ENCODE assay signal across 9 cellular contexts in genomic region chr6:43263314-43264178, GRCh38. TPM values are rescaled to one million over a fixed set of nuclear protein-coding genes. Genes with fewer than 3 reads are reported as not detected.
DNase-seq lines count a peak whose midpoint lies in the region; ATAC-seq and TF ChIP-seq lines count a peak whose summit lies in the region.
"Had no signal": no experiment of that assay in that cellular context is flagged by ENCODE, and none has a peak within 500 bp of the region (broad histone marks: within the 10 kb centered on the region; RNA-seq: fewer than 3 reads in every experiment).

No MANE protein-coding gene starts in this region.

- H3K4me1 Mint-ChIP-seq in brain = peaks cover 26% of the 10 kb centered on the region

- no peaks in the 10 kb centered on the region for H3K36me3 ChIP-seq in WERI-Rb-1

- no peak overlapping the region for H3K4me3 ChIP-seq in WERI-Rb-1 (ENCODE audit: low read depth, low read length)

- in situ Hi-C loops in Caki2 (cut with HindIII; ENCODE audit: low pct_unique_long_range_greater_than_20kb, low sequenced_read_pairs) = no loop called here

- DNase-seq in Caki2 (ENCODE audit: low read depth) (peak; percentile 54), MV-4-11 (lab: John Stamatoyannopoulos, UW) (peak; percentile 69), WERI-Rb-1 (peak; percentile 95), iris pigment epithelial cell (ENCODE audit: low read depth) (peak; percentile 60), DMS79 (lab: John Stamatoyannopoulos, UW) (no peak)
- DNase-seq in stimulated activated CD4-positive, alpha-beta T cell treated with anti-CD3 and anti-CD28 coated beads, Interleukin-2, amount 100 ng/mL, for 24 hours = peak; percentile 80 to 83

- H3K27me3 ChIP-seq in WERI-Rb-1 (ENCODE audit: insufficient read depth, low read depth, severe bottlenecking) = no peaks in the 10 kb centered on the region

- peaks cover 5% of the 10 kb centered on the region for H3K27me3 Mint-ChIP-seq in brain

- no peaks in the 10 kb centered on the region for H3K9me3 ChIP-seq in WERI-Rb-1 (ENCODE audit: severe bottlenecking)

- H3K9me3 Mint-ChIP-seq in brain = no peaks in the 10 kb centered on the region

- no peak overlapping the region for H3K4me3 Mint-ChIP-seq in brain

- peak; percentile 100 for TF ChIP-seq CTCF in WERI-Rb-1 (IDR thresholded peaks at IDR 0.05; ENCODE audit: low read depth, low read length)
- TF ChIP-seq CTCF in brain (conservative IDR thresholded peaks at IDR 0.05) = peak; percentile 76 to 79

- no peak overlapping the region for H3K27ac ChIP-seq in WERI-Rb-1

- peak; percentile 75 for ATAC-seq in GM21576 (IDR thresholded peaks at IDR 0.05; ENCODE audit: unreplicated experiment)

- H3K36me3 Mint-ChIP-seq in brain = peaks cover 18% of the 10 kb centered on the region

- peak overlapping the region; percentile 34 to 79 (median 60) for H3K27ac Mint-ChIP-seq in brain

RNA-seq across cellular contexts. Expression of gene TTBK1, which starts 20.3 kb away (rescaled TPM):
- not detected in 2 replicates for total RNA-seq in Caki2 (2014; rRNA removed; shearing (Covaris generic); ENCODE audit: low replicate concordance)
- 37.9 TPM for polyA plus RNA-seq in brain (ENCODE audit: insufficient read depth, low read depth, low replicate concordance)

RNA-seq across cellular contexts. Expression of gene DNPH1, which starts 34.3 kb away (rescaled TPM):
- 187 and 194 TPM in 2 replicates for total RNA-seq in Caki2 (2014; rRNA removed; shearing (Covaris generic); ENCODE audit: low replicate concordance)
- 91.3 TPM for polyA plus RNA-seq in brain (ENCODE audit: insufficient read depth, low read depth, low replicate concordance)

RNA-seq across cellular contexts. Expression of gene SLC22A7, which starts 34.5 kb away (rescaled TPM):
- total RNA-seq in Caki2 (2014; rRNA removed; shearing (Covaris generic); ENCODE audit: low replicate concordance) = not detected in 2 replicates
- not detected for polyA plus RNA-seq in brain (ENCODE audit: insufficient read depth, low read depth, low replicate concordance)
- total RNA-seq: T-helper 1 cell treated with Interleukin-12 subunit alpha and Interleukin-12 subunit beta and Interleukin-4 antibody, amounts not matched to agents 30 ng/mL and 1 ng/mL, for 36 hours had no signal

RNA-seq across cellular contexts. Expression of gene CRIP3, which starts 45.1 kb away (rescaled TPM):
- not detected in 2 replicates for total RNA-seq in Caki2 (2014; rRNA removed; shearing (Covaris generic); ENCODE audit: low replicate concordance)
- polyA plus RNA-seq in brain (ENCODE audit: insufficient read depth, low read depth, low replicate concordance) = 24.0 TPM
- total RNA-seq: T-helper 1 cell treated with Interleukin-12 subunit alpha and Interleukin-12 subunit beta and Interleukin-4 antibody, amounts not matched to agents 30 ng/mL and 1 ng/mL, for 36 hours had no signal
